Comparison of ENCODE assay signal across 19 cellular contexts in the genomic region with DNA sequence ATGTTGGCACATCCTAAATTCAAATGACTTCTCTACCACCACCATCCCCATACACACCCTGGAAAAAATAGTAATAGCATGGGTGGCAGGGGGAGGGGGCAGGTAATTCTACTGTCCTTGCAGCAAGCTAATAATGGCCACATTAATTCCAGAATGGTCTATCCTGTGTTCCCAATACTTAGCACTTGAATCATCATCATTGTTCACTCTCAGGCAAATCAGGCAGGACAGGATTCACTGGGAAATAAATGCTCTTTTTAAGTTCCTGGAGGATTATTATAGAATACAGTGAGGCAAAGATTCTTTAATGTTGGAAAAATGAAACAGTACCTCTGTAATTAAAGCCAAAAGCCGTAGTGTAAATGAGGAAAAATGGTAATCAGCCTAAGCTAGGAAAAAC.
DNase-seq lines count a peak whose midpoint lies in the region; ATAC-seq and TF ChIP-seq lines count a peak whose summit lies in the region.
"Had no signal": no experiment of that assay in that cellular context is flagged by ENCODE, and none has a peak within 500 bp of the region (broad histone marks: within the 10 kb centered on the region; RNA-seq: fewer than 3 reads in every experiment).

No MANE protein-coding gene starts in this region.

- TF ChIP-seq CTCF in ascending aorta (IDR thresholded peaks at IDR 0.05): no peak
- TF ChIP-seq CTCF in thoracic aorta (IDR thresholded peaks at IDR 0.05): no peak

- H3K79me2 ChIP-seq in GM23248 (ENCODE audit: insufficient read depth): no peaks in the 10 kb centered on the region

- H3K36me3 ChIP-seq in GM23248 (ENCODE audit: low read depth): no peaks in the 10 kb centered on the region
- no peaks in the 10 kb centered on the region for H3K36me3 ChIP-seq in ascending aorta
- H3K36me3 ChIP-seq in muscle layer of colon (ENCODE audit: insufficient read depth, low read length): no peaks in the 10 kb centered on the region
- no peaks in the 10 kb centered on the region for H3K36me3 ChIP-seq in thoracic aorta
- H3K36me3 ChIP-seq: gastrocnemius medialis had no signal

- H3K9me2 ChIP-seq in GM23248 (ENCODE audit: insufficient read depth): no peaks in the 10 kb centered on the region

- no peaks in the 10 kb centered on the region for H4K20me1 ChIP-seq in GM23248 (ENCODE audit: insufficient read depth)

- 77 to 84% methylated on average over 1 of the region's 1 CpG for WGBS in GM23248 (ENCODE audit: low coverage in 1 of 2, low lambda C conversion rate in 2 of 2, missing lambda C conversion rate in 2 of 2), 2 experiments

- DNase-seq in GM23248: peak; percentile 22
- no peak for DNase-seq in ascending aorta (ENCODE audit: low spot score in 2 of 2)
- DNase-seq in thoracic aorta (ENCODE audit: low spot score): no peak
- no peak for DNase-seq in NCI-H2171 (lab: John Stamatoyannopoulos, UW)
- no peak for DNase-seq in epidermal melanocyte (ENCODE audit: insufficient read length, low spot score)
- DNase-seq: activated CD4-positive, alpha-beta memory T cell treated with anti-CD3 and anti-CD28 coated beads, Interleukin-2, amount 10 ng/mL, durations not matched to agents 7 days and 5 days; activated CD4-positive, CD25-positive, alpha-beta regulatory T cell; activated naive CD4-positive, alpha-beta T cell treated with Interleukin-2 at 50 U/mL for 16 hours; activated T-cell treated with anti-CD3 and anti-CD28 coated beads, Interleukin-2, amount 50 U/mL, for 24 hours; amygdala; gastrocnemius medialis; mammary epithelial cell; NCI-H524 treated with DMSO at 0.1 percent for 48 hours; occipital lobe; T1000 had no signal

- H3K4me3 ChIP-seq in GM23248: no peak overlapping the region
- H3K4me3 ChIP-seq in ascending aorta: no peak overlapping the region
- H3K4me3 ChIP-seq in muscle layer of colon (ENCODE audit: low read depth in 1 of 2, low read length in 2 of 2): no peak overlapping the region
- no peak overlapping the region for H3K4me3 ChIP-seq in thoracic aorta
- H3K4me3 ChIP-seq: gastrocnemius medialis had no signal

- H3K4me1 ChIP-seq in GM23248 (ENCODE audit: insufficient read depth) (peaks cover 46% of the 10 kb centered on the region), ascending aorta (peaks cover 28 to 48% of the 10 kb centered on the region in 2 donors), muscle layer of colon (ENCODE audit: insufficient read depth, low read length) (peaks cover 55% of the 10 kb centered on the region), thoracic aorta (ENCODE audit: control insufficient read depth in 1 of 2, low read depth in 2 of 2) (peaks cover 29 to 68% of the 10 kb centered on the region in 2 donors)

- intact Hi-C loops in ascending aorta (cut with DNase I): loop anchor here (2.0 kb wide), 1 partner anchor 14 kb away; no protein-coding TSS in a partner anchor

- peak overlapping the region; percentile 5 for H3K4me2 ChIP-seq in GM23248 (ENCODE audit: unreplicated experiment)

- ATAC-seq in thoracic aorta (ENCODE audit: insufficient number of reproducible peaks, low FRiP score, low read depth): no peak
- no peak for ATAC-seq in GM18868 (IDR thresholded peaks at IDR 0.05; ENCODE audit: unreplicated experiment)
- ATAC-seq in HG02938 (IDR thresholded peaks at IDR 0.05; ENCODE audit: unreplicated experiment): no peak
- ATAC-seq: gastrocnemius medialis had no signal

- H3K27me3 ChIP-seq in GM23248 (replicated peaks; ENCODE audit: insufficient read depth) (no peaks in the 10 kb centered on the region), ascending aorta (no peaks in the 10 kb centered on the region), muscle layer of colon (ENCODE audit: control insufficient read depth in 1 of 2, insufficient read depth in 2 of 2, low read length in 2 of 2) (no peaks in the 10 kb centered on the region), thoracic aorta (replicated peaks; ENCODE audit: insufficient read depth) (no peaks in the 10 kb centered on the region)
- H3K27me3 ChIP-seq: gastrocnemius medialis had no signal

- no peak overlapping the region for H2AFZ ChIP-seq in GM23248

- H3K27ac ChIP-seq in GM23248 (no peak overlapping the region), ascending aorta (peak overlapping the region; percentile 44 to 78), muscle layer of colon (ENCODE audit: low read depth, low read length) (peak overlapping the region; percentile 23), thoracic aorta (peak overlapping the region; percentile 64 to 75)
- H3K27ac ChIP-seq: gastrocnemius medialis, RWPE1 had no signal

- peaks cover 22% of the 10 kb centered on the region for H3F3A ChIP-seq in GM23248 (ENCODE audit: insufficient read depth)

- in situ Hi-C loops in GM23248 (cut with MboI): no loop called here

- H3K9me3 ChIP-seq in GM23248 (ENCODE audit: low read depth) (no peaks in the 10 kb centered on the region), ascending aorta (no peaks in the 10 kb centered on the region), muscle layer of colon (ENCODE audit: low read length) (no peaks in the 10 kb centered on the region), thoracic aorta (no peaks in the 10 kb centered on the region)
- H3K9me3 ChIP-seq: gastrocnemius medialis had no signal

- H3K9ac ChIP-seq in GM23248: no peak overlapping the region
- H3K9ac ChIP-seq in muscle layer of colon (ENCODE audit: low read length): no peak overlapping the region
